ENCODE assay signal across 14 cellular contexts in genomic region chr22:29043906-29044575, GRCh38. TPM values are rescaled to one million over a fixed set of nuclear protein-coding genes. Genes with fewer than 3 reads are reported as not detected.
DNase-seq lines count a peak whose midpoint lies in the region; ATAC-seq and TF ChIP-seq lines count a peak whose summit lies in the region.
"Had no signal": no experiment of that assay in that cellular context is flagged by ENCODE, and none has a peak within 500 bp of the region (broad histone marks: within the 10 kb centered on the region; RNA-seq: fewer than 3 reads in every experiment).

No MANE protein-coding gene starts in this region.

- no peaks in the 10 kb centered on the region for H3K27me3 ChIP-seq in gastrocnemius medialis
- H3K27me3 ChIP-seq in A673 (replicated peaks; ENCODE audit: insufficient read depth, low read depth, low read length, poor library complexity) = no peaks in the 10 kb centered on the region

- no peaks in the 10 kb centered on the region for H3K4me1 Mint-ChIP-seq in activated CD4-positive, alpha-beta T cell treated with anti-CD3 and anti-CD28 coated beads for 36 hours

- in situ Hi-C loops in gastrocnemius medialis (cut with MboI; ENCODE audit: low sequenced_read_pairs in 4 of 4) = loop anchor here (5.0 to 25.0 kb wide), 2 partner anchors 187 to 432 kb away; no protein-coding TSS in a partner anchor

- peaks cover 4% of the 10 kb centered on the region for H3K36me3 Mint-ChIP-seq in activated CD4-positive, alpha-beta T cell treated with anti-CD3 and anti-CD28 coated beads for 36 hours (ENCODE audit: low read depth)

- peaks cover 0 to 38% of the 10 kb centered on the region in 2 donors for H3K36me3 ChIP-seq in gastrocnemius medialis
- peaks cover 9% of the 10 kb centered on the region for H3K36me3 ChIP-seq in A673 (ENCODE audit: insufficient read depth, low read length, poor library complexity, severe bottlenecking)

- H3K27ac ChIP-seq in gastrocnemius medialis (peak overlapping the region; percentile 55 to 65 (median 64)), A673 (ENCODE audit: low read depth, low read length, poor library complexity, severe bottlenecking) (no peak overlapping the region)

- no peaks in the 10 kb centered on the region for H3K9me3 Mint-ChIP-seq in activated CD4-positive, alpha-beta T cell treated with anti-CD3 and anti-CD28 coated beads for 36 hours (ENCODE audit: low read depth)
- H3K9me3 Mint-ChIP-seq: CD4-positive, CD25-positive, alpha-beta regulatory T cell; stimulated activated naive CD8-positive, alpha-beta T cell treated with anti-CD3 and anti-CD28 coated beads, Interleukin-15, Interleukin-2, amounts not matched to agents 100 ng/mL and 50 ng/mL, for 24 hours; WTC11 had no signal

- ATAC-seq in gastrocnemius medialis = no peak
- ATAC-seq in HG03521 (IDR thresholded peaks at IDR 0.05; ENCODE audit: unreplicated experiment) = no peak
- ATAC-seq in activated CD4-positive, alpha-beta T cell treated with anti-CD3 and anti-CD28 coated beads for 36 hours = no peak
- ATAC-seq: mucosa of descending colon, WTC11 had no signal

- peak; percentile 75 for DNase-seq in EH (ENCODE audit: low read depth)
- DNase-seq in amniotic epithelial cell (ENCODE audit: low read depth) = peak; percentile 73
- peak; percentile 65 for DNase-seq in fibroblast of pulmonary artery (ENCODE audit: low read depth)
- DNase-seq in gastrocnemius medialis = no peak
- DNase-seq in activated CD4-positive, alpha-beta T cell treated with anti-CD3 and anti-CD28 coated beads for 36 hours = no peak
- no peak for DNase-seq in activated CD4-positive, alpha-beta T cell treated with anti-CD3 and anti-CD28 coated beads, Interleukin-2, amount 50 U/mL, for 4 hours
- DNase-seq in A673 (ENCODE audit: low spot score) = no peak
- DNase-seq: activated naive CD4-positive, alpha-beta T cell; CD4-positive, CD25-positive, alpha-beta regulatory T cell; mucosa of descending colon; NCI-H1092 treated with DMSO at 0.1 percent for 48 hours had no signal

- CTCF ChIA-PET in activated CD4-positive, alpha-beta T cell treated with anti-CD3 and anti-CD28 coated beads for 36 hours (lab: Charles Lee) = interaction anchor here (0.7 to 2.3 kb wide), 4 partner anchors 11 to 443 kb away, joined by 3 to 9 read pairs (median 4); partner anchors contain the start of gene KREMEN1
- CTCF ChIA-PET in A673 (lab: Charles Lee) = no interaction called here

- no peaks in the 10 kb centered on the region for H3K9me3 ChIP-seq in gastrocnemius medialis
- H3K9me3 ChIP-seq in A673 (ENCODE audit: low read depth, low read length, poor library complexity, severe bottlenecking) = no peaks in the 10 kb centered on the region
- H3K9me3 ChIP-seq: mucosa of descending colon had no signal

- peaks cover 7% of the 10 kb centered on the region for H3K27me3 Mint-ChIP-seq in activated CD4-positive, alpha-beta T cell treated with anti-CD3 and anti-CD28 coated beads for 36 hours
- H3K27me3 Mint-ChIP-seq: CD4-positive, CD25-positive, alpha-beta regulatory T cell had no signal

- intact Hi-C loops in gastrocnemius medialis (cut with DNase I; ENCODE audit: low total_unique reads) (no loop called here), A673 (cut with micrococcal nuclease; ENCODE audit: unreplicated experiment) (loop anchor here (10.0 kb wide), 1 partner anchor 201 kb away; no protein-coding TSS in a partner anchor)
- intact Hi-C loops in activated CD4-positive, alpha-beta T cell treated with anti-CD3 and anti-CD28 coated beads for 36 hours (cut with DNase I, micrococcal nuclease) = no loop called here

- TF ChIP-seq POLR2A in gastrocnemius medialis (IDR thresholded peaks at IDR 0.05) = no peak

- H3K4me1 ChIP-seq in gastrocnemius medialis = peaks cover 0 to 10% of the 10 kb centered on the region in 2 donors
- no peaks in the 10 kb centered on the region for H3K4me1 ChIP-seq in A673 (ENCODE audit: insufficient read depth, low read length, poor library complexity, severe bottlenecking)

- H3K4me3 ChIP-seq in fibroblast of pulmonary artery (replicated peaks; ENCODE audit: low read depth, low read length) = no peak overlapping the region
- H3K4me3 ChIP-seq in gastrocnemius medialis = no peak overlapping the region
- H3K4me3 ChIP-seq in A673 (ENCODE audit: low read depth, low read length, poor library complexity, severe bottlenecking) = no peak overlapping the region
- H3K4me3 ChIP-seq: mucosa of descending colon had no signal

- no peak overlapping the region for H3K27ac Mint-ChIP-seq in activated CD4-positive, alpha-beta T cell treated with anti-CD3 and anti-CD28 coated beads for 36 hours
- H3K27ac Mint-ChIP-seq: CD4-positive, CD25-positive, alpha-beta regulatory T cell; stimulated activated naive CD8-positive, alpha-beta T cell treated with anti-CD3 and anti-CD28 coated beads, Interleukin-15, Interleukin-2, amounts not matched to agents 100 ng/mL and 50 ng/mL, for 24 hours; WTC11 had no signal

- BruUV-seq in A673 (replicated peaks; lab: Mats Ljungman, UMichigan) = no TSS peak

- TF ChIP-seq CTCF in fibroblast of pulmonary artery (IDR thresholded peaks at IDR 0.05; ENCODE audit: low read length, missing control alignments) (no peak), gastrocnemius medialis (IDR thresholded peaks at IDR 0.05 in 4 of 5, conservative IDR thresholded peaks at IDR 0.05 in 1 of 5) (no peak), A673 (conservative IDR thresholded peaks at IDR 0.05; ENCODE audit: low read depth, low read length) (no peak)

- POLR2A ChIA-PET in activated CD4-positive, alpha-beta T cell treated with anti-CD3 and anti-CD28 coated beads for 36 hours (lab: Charles Lee) = no interaction called here
- POLR2A ChIA-PET in A673 (lab: Charles Lee; ENCODE audit: low non-redundant PET) = no interaction called here

- no peak overlapping the region for H3K4me3 Mint-ChIP-seq in activated CD4-positive, alpha-beta T cell treated with anti-CD3 and anti-CD28 coated beads for 36 hours
- H3K4me3 Mint-ChIP-seq: CD4-positive, CD25-positive, alpha-beta regulatory T cell; stimulated activated naive CD8-positive, alpha-beta T cell treated with anti-CD3 and anti-CD28 coated beads, Interleukin-15, Interleukin-2, amounts not matched to agents 100 ng/mL and 50 ng/mL, for 24 hours; WTC11 had no signal

RNA-seq across cellular contexts. Expression of gene C22orf31, which starts 17.6 kb away (rescaled TPM):
- not detected for total RNA-seq in gastrocnemius medialis
- not detected for total RNA-seq in activated CD4-positive, alpha-beta T cell treated with anti-CD3 and anti-CD28 coated beads for 36 hours
- total RNA-seq in A673 (2021) = not detected in 2 replicates
- total RNA-seq: CD4-positive, CD25-positive, alpha-beta regulatory T cell; WTC11 had no signal

RNA-seq across cellular contexts. Expression of gene KREMEN1, which starts 28.8 kb away (rescaled TPM):
- total RNA-seq in gastrocnemius medialis (10 to 100 TPM in 3 of 4 donors, 1 to 10 TPM in 1; 7.5 to 35.8 (median 15.4) TPM), A673 (2021) (4.2 and 9.6 TPM in 2 replicates)
- under 1 TPM; 0.11 to 0.30 TPM for total RNA-seq in activated CD4-positive, alpha-beta T cell treated with anti-CD3 and anti-CD28 coated beads for 36 hours

Comparison
In these comparisons a context has a peak if more than half of its experiments do, and no peak if none do; other contexts are left out.
1. DNase-seq: peak in EH (single experiment), amniotic epithelial cell (single experiment) and fibroblast of pulmonary artery (single experiment); none in gastrocnemius medialis (0 of 2), activated CD4-positive, alpha-beta T cell treated with anti-CD3 and anti-CD28 coated beads for 36 hours (single experiment), activated CD4-positive, alpha-beta T cell treated with anti-CD3 and anti-CD28 coated beads, Interleukin-2, amount 50 U/mL, for 4 hours (0 of 2) and A673 (single experiment).